8 cellular contexts compared by ENCODE assay signal in the genomic region with DNA sequence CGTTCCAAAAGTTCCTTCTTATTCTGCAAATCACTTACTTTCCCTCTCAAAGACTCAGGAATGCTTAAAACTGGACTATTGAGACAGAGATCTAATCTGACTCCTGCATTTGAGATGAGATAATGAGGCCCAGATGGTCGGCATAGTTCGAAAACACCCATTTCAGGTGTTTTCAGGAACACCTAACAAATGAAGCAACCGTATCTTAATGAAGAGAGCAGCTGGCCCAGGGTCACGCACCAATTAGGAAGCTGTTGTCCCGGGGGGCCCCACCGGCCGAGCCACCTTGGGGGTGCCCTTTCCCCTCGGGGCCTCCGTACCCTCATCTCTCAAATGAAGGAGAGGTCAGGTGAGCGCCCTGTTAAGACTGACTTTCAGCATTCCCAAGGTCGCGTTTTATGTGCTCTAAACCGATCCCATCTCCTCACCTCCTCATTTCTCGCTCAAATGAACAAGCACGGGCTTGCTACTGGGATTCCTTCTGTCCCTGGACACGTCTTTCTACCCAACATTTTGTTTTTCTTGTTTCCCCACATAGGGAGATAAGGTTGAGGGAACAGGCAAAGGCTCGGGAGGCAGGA. TPM values are rescaled to one million over a fixed set of nuclear protein-coding genes. Genes with fewer than 3 reads are reported as not detected.
DNase-seq lines count a peak whose midpoint lies in the region; ATAC-seq lines count a peak whose summit lies in the region.

No MANE protein-coding gene starts in this region.

- H3K4me3 Mint-ChIP-seq in activated CD4-positive, alpha-beta T cell treated with anti-CD3 and anti-CD28 coated beads for 36 hours: peak overlapping the region; percentile 100
- H3K4me3 Mint-ChIP-seq in activated naive CD8-positive, alpha-beta T cell treated with anti-CD3 and anti-CD28 coated beads, Interleukin-2, amount 10 ng/mL, durations not matched to agents 7 days and 5 days: peak overlapping the region; percentile 98
- peak overlapping the region; percentile 99 for H3K4me3 Mint-ChIP-seq in stimulated activated effector memory CD8-positive, alpha-beta T cell treated with anti-CD3 and anti-CD28 coated beads, Interleukin-12 subunit alpha, Interleukin-12 subunit beta, amount 100 ng/mL, for 72 hours

- no peaks in the 10 kb centered on the region for H3K9me3 Mint-ChIP-seq in activated CD4-positive, alpha-beta T cell treated with anti-CD3 and anti-CD28 coated beads for 36 hours (ENCODE audit: low read depth)
- H3K9me3 Mint-ChIP-seq in activated naive CD8-positive, alpha-beta T cell treated with anti-CD3 and anti-CD28 coated beads, Interleukin-2, amount 10 ng/mL, durations not matched to agents 7 days and 5 days: no peaks in the 10 kb centered on the region
- H3K9me3 Mint-ChIP-seq in stimulated activated effector memory CD8-positive, alpha-beta T cell treated with anti-CD3 and anti-CD28 coated beads, Interleukin-12 subunit alpha, Interleukin-12 subunit beta, amount 100 ng/mL, for 72 hours: peaks cover 4% of the 10 kb centered on the region

- peaks cover 10% of the 10 kb centered on the region for H3K4me1 ChIP-seq in iPS-15b (ENCODE audit: control insufficient read depth, insufficient read depth, low read length)

- H3K27me3 ChIP-seq in iPS-15b (ENCODE audit: control insufficient read depth, insufficient read depth, low read length): peaks cover 17% of the 10 kb centered on the region

- H3K4me3 ChIP-seq in iPS-15b (ENCODE audit: low read depth, low read length): peak overlapping the region; percentile 84

- peak overlapping the region; percentile 30 for H3K27ac Mint-ChIP-seq in activated CD4-positive, alpha-beta T cell treated with anti-CD3 and anti-CD28 coated beads for 36 hours
- peak overlapping the region; percentile 74 for H3K27ac Mint-ChIP-seq in activated naive CD8-positive, alpha-beta T cell treated with anti-CD3 and anti-CD28 coated beads, Interleukin-2, amount 10 ng/mL, durations not matched to agents 7 days and 5 days
- peak overlapping the region; percentile 98 for H3K27ac Mint-ChIP-seq in stimulated activated effector memory CD8-positive, alpha-beta T cell treated with anti-CD3 and anti-CD28 coated beads, Interleukin-12 subunit alpha, Interleukin-12 subunit beta, amount 100 ng/mL, for 72 hours

- H3K4me1 Mint-ChIP-seq in activated CD4-positive, alpha-beta T cell treated with anti-CD3 and anti-CD28 coated beads for 36 hours: peaks cover 20% of the 10 kb centered on the region
- peaks cover 13% of the 10 kb centered on the region for H3K4me1 Mint-ChIP-seq in activated naive CD8-positive, alpha-beta T cell treated with anti-CD3 and anti-CD28 coated beads, Interleukin-2, amount 10 ng/mL, durations not matched to agents 7 days and 5 days
- H3K4me1 Mint-ChIP-seq in stimulated activated effector memory CD8-positive, alpha-beta T cell treated with anti-CD3 and anti-CD28 coated beads, Interleukin-12 subunit alpha, Interleukin-12 subunit beta, amount 100 ng/mL, for 72 hours: peaks cover 48% of the 10 kb centered on the region

- CTCF ChIA-PET in activated CD4-positive, alpha-beta T cell treated with anti-CD3 and anti-CD28 coated beads for 36 hours (lab: Charles Lee): no interaction called here

- no peaks in the 10 kb centered on the region for H3K9me3 ChIP-seq in iPS-15b (ENCODE audit: control insufficient read depth, insufficient read depth, low read length)

- no peak for DNase-seq in activated CD4-positive, alpha-beta T cell treated with anti-CD3 and anti-CD28 coated beads for 36 hours
- no peak for DNase-seq in activated CD4-positive, alpha-beta T cell treated with anti-CD3 and anti-CD28 coated beads for 1 hour
- no peak for DNase-seq in activated naive CD8-positive, alpha-beta T cell treated with anti-CD3 and anti-CD28 coated beads, Interleukin-2, amount 10 ng/mL, durations not matched to agents 7 days and 5 days
- no peak for DNase-seq in stimulated activated effector memory CD8-positive, alpha-beta T cell treated with anti-CD3 and anti-CD28 coated beads, Interleukin-12 subunit alpha, Interleukin-12 subunit beta, amount 100 ng/mL, for 72 hours (ENCODE audit: low spot score in 2 of 2)
- no peak for DNase-seq in mucosa of gallbladder (ENCODE audit: low spot score)
- DNase-seq in activated CD4-positive, alpha-beta T cell treated with anti-CD3 and anti-CD28 coated beads, Interleukin-2, amount 50 U/mL, for 4 hours: no peak

- POLR2A ChIA-PET in activated CD4-positive, alpha-beta T cell treated with anti-CD3 and anti-CD28 coated beads for 36 hours (lab: Charles Lee): no interaction called here
- POLR2A ChIA-PET in activated naive CD8-positive, alpha-beta T cell treated with anti-CD3 and anti-CD28 coated beads, Interleukin-2, amount 10 ng/mL, durations not matched to agents 7 days and 5 days (lab: Charles Lee): no interaction called here

- intact Hi-C loops in activated CD4-positive, alpha-beta T cell treated with anti-CD3 and anti-CD28 coated beads for 36 hours (cut with DNase I, micrococcal nuclease): loop anchor here (5.0 to 10.0 kb wide), 3 partner anchors 423 to 997 kb away; a partner anchor contains a TSS

- peaks cover 8% of the 10 kb centered on the region for H3K36me3 Mint-ChIP-seq in activated CD4-positive, alpha-beta T cell treated with anti-CD3 and anti-CD28 coated beads for 36 hours (ENCODE audit: low read depth)
- H3K36me3 Mint-ChIP-seq in activated naive CD8-positive, alpha-beta T cell treated with anti-CD3 and anti-CD28 coated beads, Interleukin-2, amount 10 ng/mL, durations not matched to agents 7 days and 5 days: peaks cover 2% of the 10 kb centered on the region
- H3K36me3 Mint-ChIP-seq in stimulated activated effector memory CD8-positive, alpha-beta T cell treated with anti-CD3 and anti-CD28 coated beads, Interleukin-12 subunit alpha, Interleukin-12 subunit beta, amount 100 ng/mL, for 72 hours: peaks cover 21% of the 10 kb centered on the region

- H3K36me3 ChIP-seq in iPS-15b (ENCODE audit: control insufficient read depth, insufficient read depth, low read length): peaks cover 19% of the 10 kb centered on the region

- H3K27me3 Mint-ChIP-seq in activated CD4-positive, alpha-beta T cell treated with anti-CD3 and anti-CD28 coated beads for 36 hours: no peaks in the 10 kb centered on the region
- peaks cover 2% of the 10 kb centered on the region for H3K27me3 Mint-ChIP-seq in activated naive CD8-positive, alpha-beta T cell treated with anti-CD3 and anti-CD28 coated beads, Interleukin-2, amount 10 ng/mL, durations not matched to agents 7 days and 5 days

- no peak for ATAC-seq in activated CD4-positive, alpha-beta T cell treated with anti-CD3 and anti-CD28 coated beads for 36 hours
- ATAC-seq in activated naive CD8-positive, alpha-beta T cell treated with anti-CD3 and anti-CD28 coated beads, Interleukin-2, amount 10 ng/mL, durations not matched to agents 7 days and 5 days (ENCODE audit: low read depth): no peak
- no peak for ATAC-seq in stimulated activated effector memory CD8-positive, alpha-beta T cell treated with anti-CD3 and anti-CD28 coated beads, Interleukin-12 subunit alpha, Interleukin-12 subunit beta, amount 100 ng/mL, for 72 hours
- no peak for ATAC-seq in HG02759 (IDR thresholded peaks at IDR 0.05; ENCODE audit: unreplicated experiment)

- peak overlapping the region; percentile 37 for H3K9ac ChIP-seq in iPS-15b (ENCODE audit: low read depth, low read length)

RNA-seq across cellular contexts. Expression of a gene that starts 0.8 kb away (rescaled TPM):
- total RNA-seq in activated CD4-positive, alpha-beta T cell treated with anti-CD3 and anti-CD28 coated beads for 36 hours: 10 to 100 TPM; 50.8 to 53.4 TPM
- total RNA-seq in activated naive CD8-positive, alpha-beta T cell treated with anti-CD3 and anti-CD28 coated beads, Interleukin-2, amount 10 ng/mL, durations not matched to agents 7 days and 5 days: 10 to 100 TPM; 73.1 to 76.6 TPM
- total RNA-seq in mucosa of gallbladder: 227 TPM

Comparison
In these comparisons a context has a peak if more than half of its experiments do, and no peak if none do; other contexts are left out.
1. H3K27ac Mint-ChIP-seq: peak in every context shown above with its lines; median percentile 98 in stimulated activated effector memory CD8-positive, alpha-beta T cell treated with anti-CD3 and anti-CD28 coated beads, Interleukin-12 subunit alpha, Interleukin-12 subunit beta, amount 100 ng/mL, for 72 hours; 74 in activated naive CD8-positive, alpha-beta T cell treated with anti-CD3 and anti-CD28 coated beads, Interleukin-2, amount 10 ng/mL, durations not matched to agents 7 days and 5 days; 30 in activated CD4-positive, alpha-beta T cell treated with anti-CD3 and anti-CD28 coated beads for 36 hours.